ENCODE assay signal across 19 cellular contexts in genomic region chr2:28688784-28689183, GRCh38.
"Had no signal": no experiment of that assay in that cellular context is flagged by ENCODE, and none has a peak within 500 bp of the region (broad histone marks: within the 10 kb centered on the region; RNA-seq: fewer than 3 reads in every experiment).

No MANE protein-coding gene starts in this region.

- H3K4me2 ChIP-seq: PC-9 had no signal

- H3K27ac ChIP-seq: PC-9 had no signal

- FAIRE-seq: astrocyte had no signal

- DNase-seq: activated B cell treated with CpG ODN at 0.5 μM for 24 hours; activated CD4-positive, alpha-beta T cell treated with anti-CD3 and anti-CD28 coated beads for 1 hour; activated CD4-positive, alpha-beta T cell treated with anti-CD3 and anti-CD28 coated beads, Interleukin-2, amount 10 ng/mL, durations not matched to agents 24 days and 14 days; activated CD4-positive, alpha-beta T cell treated with anti-CD3 and anti-CD28 coated beads, Interleukin-2, amount 50 U/mL, for 48 hours; activated CD8-positive, alpha-beta memory T cell treated with anti-CD3 and anti-CD28 coated beads, Interleukin-2, amount 10 ng/mL, durations not matched to agents 7 days and 5 days; activated effector memory CD4-positive, alpha-beta T cell treated with Interleukin-2 at 50 U/mL for 16 hours; activated naive CD4-positive, alpha-beta T cell treated with Interleukin-2 at 50 U/mL for 16 hours; activated T-cell treated with anti-CD3 and anti-CD28 coated beads, Interleukin-2, amount 50 U/mL, for 24 hours; amygdala; Karpas-422; NCI-H1048; NCI-H146; NCI-H187 treated with DMSO at 0.1 percent for 48 hours; NCI-H2081 treated with DMSO at 0.1 percent for 48 hours; NCI-H526; SHP77 treated with DMSO at 0.1 percent for 48 hours; T-helper 9 cell had no signal

- H2AFZ ChIP-seq: PC-9 had no signal

- H3K4me3 ChIP-seq: PC-9 had no signal
